Comparison of ENCODE assay signal across 19 cellular contexts in genomic region chr1:56666112-56666608, GRCh38. TPM values are rescaled to one million over a fixed set of nuclear protein-coding genes. Genes with fewer than 3 reads are reported as not detected.
"Had no signal": no experiment of that assay in that cellular context is flagged by ENCODE, and none has a peak within 500 bp of the region (broad histone marks: within the 10 kb centered on the region; RNA-seq: fewer than 3 reads in every experiment).

No MANE protein-coding gene starts in this region.

- H3K9ac ChIP-seq: neural progenitor cell had no signal

- FAIRE-seq: islet of Langerhans, pancreas had no signal

- H2AFZ ChIP-seq: neural progenitor cell had no signal

- DNase-seq: activated B cell treated with CpG ODN at 0.5 μM for 24 hours; activated CD4-positive, alpha-beta T cell treated with anti-CD3 and anti-CD28 coated beads, Interleukin-2, amount 10 ng/mL, durations not matched to agents 7 days and 5 days; activated CD8-positive, alpha-beta memory T cell treated with anti-CD3 and anti-CD28 coated beads for 24 hours; activated gamma-delta T cell treated with Interleukin-2 at 50 U/mL for 16 hours; amniotic stem cell; body of pancreas; cortex of kidney; effector CD8-positive, alpha-beta T cell; foreskin fibroblast; head of caudate nucleus; mammary epithelial cell; naive B cell; pancreas; stimulated activated naive CD8-positive, alpha-beta T cell treated with anti-CD3 and anti-CD28 coated beads, Interleukin-15, Interleukin-2, amounts not matched to agents 100 U/mL and 50 U/mL, for 24 hours; transverse colon had no signal

- H3K4me2 ChIP-seq: neural progenitor cell had no signal

- H3K36me3 ChIP-seq: neural progenitor cell, pancreas, transverse colon, vagina had no signal

- H3K4me3 ChIP-seq: body of pancreas, neural progenitor cell, pancreas, transverse colon, vagina had no signal

- H3K4me1 ChIP-seq: body of pancreas, neural progenitor cell, pancreas, transverse colon, vagina had no signal

- H3K27me3 ChIP-seq: body of pancreas, neural progenitor cell, pancreas, transverse colon, vagina had no signal

- ATAC-seq: body of pancreas; pancreas; sciatic nerve; stimulated activated naive CD8-positive, alpha-beta T cell treated with anti-CD3 and anti-CD28 coated beads, Interleukin-15, Interleukin-2, amounts not matched to agents 100 U/mL and 50 U/mL, for 24 hours had no signal

- H3K9me3 ChIP-seq: body of pancreas, pancreas, transverse colon, vagina had no signal

- H3K27ac ChIP-seq: body of pancreas, neural progenitor cell, pancreas, transverse colon, vagina had no signal

RNA-seq across cellular contexts. Expression of gene PRKAA2, which starts 21.0 kb away (rescaled TPM):
- total RNA-seq: activated B cell treated with CpG ODN at 0.5 μM for 24 hours; activated CD4-positive, alpha-beta T cell treated with anti-CD3 and anti-CD28 coated beads, Interleukin-2, amount 10 ng/mL, durations not matched to agents 7 days and 5 days had no signal
